8 cellular contexts compared by ENCODE assay signal in the genomic region with DNA sequence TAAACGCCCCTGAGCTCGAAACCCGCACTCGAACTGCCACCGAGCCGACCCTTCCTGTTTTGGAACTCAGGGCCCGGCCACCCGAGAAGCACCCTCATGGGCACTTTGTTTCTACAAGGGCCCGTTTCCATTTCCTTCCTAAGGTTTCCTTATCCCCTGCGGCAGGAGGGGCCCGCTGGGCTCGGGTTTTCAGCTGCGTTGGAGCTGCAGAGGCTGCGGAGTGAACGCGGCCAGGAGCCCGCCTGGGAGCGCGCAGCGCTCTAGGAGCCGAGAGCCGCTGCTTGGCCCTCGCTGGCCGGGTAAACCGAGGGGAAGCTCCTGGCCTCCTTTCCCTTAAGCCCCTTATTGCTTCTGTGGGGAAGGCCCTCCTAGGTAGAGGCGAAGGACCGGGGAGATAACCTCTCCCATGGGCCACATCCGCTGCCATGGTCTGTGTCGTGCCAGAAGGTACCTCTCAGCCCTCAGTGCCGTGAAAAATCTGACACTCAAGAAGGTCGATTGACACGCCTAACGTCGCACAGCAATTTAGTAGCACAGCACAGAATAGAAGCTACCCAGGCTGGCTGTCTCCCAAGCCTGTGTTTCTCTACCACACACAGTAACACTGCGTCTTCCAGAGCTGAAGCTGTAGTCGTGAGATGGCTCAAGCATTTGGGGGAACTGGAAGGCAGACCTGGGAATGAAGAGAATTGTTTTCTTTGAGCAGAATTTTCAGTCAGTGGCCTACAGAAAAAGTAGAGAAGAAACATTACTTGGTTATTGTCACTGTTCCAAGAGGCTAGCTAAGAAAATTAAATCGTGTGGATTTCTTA. TPM values are rescaled to one million over a fixed set of nuclear protein-coding genes. Genes with fewer than 3 reads are reported as not detected.
A peak's percentile ranks its signal among the peaks of the same experiment; 100 is the strongest.
DNase-seq lines count a peak whose midpoint lies in the region; ATAC-seq and TF ChIP-seq lines count a peak whose summit lies in the region.

No MANE protein-coding gene starts in this region.

- no peaks in the 10 kb centered on the region for H3K9me3 ChIP-seq in HCT116 (ENCODE audit: control insufficient read depth in 1 of 2, insufficient read depth in 1 of 2, low read depth in 1 of 2, low read length in 2 of 2)

- no peaks in the 10 kb centered on the region for H3K27me3 ChIP-seq in HCT116 (ENCODE audit: insufficient read depth, low read length)

- intact Hi-C loops in HCT116 (cut with micrococcal nuclease) = loop anchor here (1.0 to 2.0 kb wide), 2 partner anchors 13 to 53 kb away; partner anchors contain the start of genes CALM1 and NRDE2

- H3K27ac Mint-ChIP-seq in memory B cell (no peak overlapping the region), osteocyte (ENCODE audit: unreplicated experiment) (no peak overlapping the region)

- H3K4me1 Mint-ChIP-seq in memory B cell (peaks cover 11% of the 10 kb centered on the region), osteocyte (ENCODE audit: unreplicated experiment) (peaks cover 14% of the 10 kb centered on the region)

- peaks cover 11 to 30% of the 10 kb centered on the region in 2 experiments for H3K4me1 ChIP-seq in HCT116 (ENCODE audit: control insufficient read depth in 1 of 2, insufficient read depth in 2 of 2, low read length in 2 of 2)

- RAD21 ChIA-PET in HCT116 (lab: Charles Lee; ENCODE audit: low non-redundant PET in 1 of 2, low total read pairs in 2 of 2, uncharacterized antibody in 2 of 2, unreplicated experiment in 2 of 2) = no interaction called here

- no peak overlapping the region for H2AFZ ChIP-seq in HCT116 (ENCODE audit: low read depth, low read length, poor library complexity, severe bottlenecking)

- no peaks in the 10 kb centered on the region for H3K9me2 ChIP-seq in HCT116 (ENCODE audit: insufficient read depth)

- H3K36me3 Mint-ChIP-seq in memory B cell = no peaks in the 10 kb centered on the region
- H3K36me3 Mint-ChIP-seq in osteocyte (ENCODE audit: unreplicated experiment) = no peaks in the 10 kb centered on the region

- H3K27me3 Mint-ChIP-seq in memory B cell (no peaks in the 10 kb centered on the region), osteocyte (ENCODE audit: unreplicated experiment) (no peaks in the 10 kb centered on the region)

- DNase-seq in DMS79 treated with DMSO at 0.1 percent for 48 hours (lab: John Stamatoyannopoulos, UW) (peak; percentile 94), HCT116 (ENCODE audit: low read depth, low spot score) (no peak), NCI-H187 treated with DMSO at 0.1 percent for 48 hours (lab: John Stamatoyannopoulos, UW) (peak; percentile 46), memory B cell (ENCODE audit: low spot score in 2 of 2) (peak in 1 of 2 donors; percentile 44), osteocyte (ENCODE audit: extremely low spot score, unreplicated experiment) (no peak)
- peak; percentile 64 for DNase-seq in activated CD4-positive, alpha-beta T cell treated with anti-CD3 and anti-CD28 coated beads for 48 hours
- DNase-seq in effector CD4-positive, alpha-beta T cell = peak; percentile 44
- DNase-seq in stimulated activated CD8-positive, alpha-beta memory T cell treated with anti-CD3 and anti-CD28 coated beads, Interleukin-2, amount 100 ng/mL, for 1 hour (ENCODE audit: low read depth in 2 of 2) = peak; percentile 23 to 37

- TF ChIP-seq CTCF in HCT116 (IDR thresholded peaks at IDR 0.05 in 2 of 3, conservative IDR thresholded peaks at IDR 0.05 in 1 of 3; ENCODE audit: borderline replicate concordance in 1 of 3, insufficient read depth in 1 of 3, low read depth in 2 of 3, low read length in 2 of 3) (no peak), osteocyte (IDR thresholded peaks at IDR 0.05) (no peak)

- ATAC-seq in HCT116 (no peak), memory B cell (ENCODE audit: low read depth) (peak; percentile 6)

- TF ChIP-seq POLR2A in HCT116 (IDR thresholded peaks at IDR 0.05; ENCODE audit: borderline replicate concordance, extremely low read depth, insufficient read depth, insufficient read length) = no peak

- H3K4me3 Mint-ChIP-seq in memory B cell (no peak overlapping the region), osteocyte (ENCODE audit: unreplicated experiment) (no peak overlapping the region)

- CTCF ChIA-PET in HCT116 (lab: Charles Lee) = no interaction called here

- no peaks in the 10 kb centered on the region for H3K79me2 ChIP-seq in HCT116 (ENCODE audit: insufficient read depth, low read length)

- peak overlapping the region; percentile 21 to 86 for H3K4me3 ChIP-seq in HCT116 (replicated peaks in 1 of 2; ENCODE audit: low read depth in 1 of 2, low read length in 2 of 2)

- BruUV-seq in HCT116 (replicated peaks; lab: Mats Ljungman, UMichigan) = TSS peak; percentile 97

- H3K9ac ChIP-seq in HCT116 (ENCODE audit: low read length) = peak overlapping the region; percentile 96

- H3K36me3 ChIP-seq in HCT116 (ENCODE audit: control insufficient read depth in 1 of 2, insufficient read depth in 2 of 2, low read length in 2 of 2) = no peaks in the 10 kb centered on the region

- H3K9me3 Mint-ChIP-seq in memory B cell (no peaks in the 10 kb centered on the region), osteocyte (ENCODE audit: unreplicated experiment) (no peaks in the 10 kb centered on the region)

- TF ChIP-seq RAD21 in HCT116 (IDR thresholded peaks at IDR 0.05; ENCODE audit: low read depth) = no peak

- peak overlapping the region; percentile 83 for H3K4me2 ChIP-seq in HCT116 (ENCODE audit: low read length)

- POLR2A ChIA-PET in HCT116 (lab: Charles Lee) = interaction anchor here (1.6 kb wide), 1 partner anchor 14 kb away, joined by 6 read pairs; no protein-coding TSS in a partner anchor

- H3K27ac ChIP-seq in HCT116 (ENCODE audit: low read depth, low read length) = peak overlapping the region; percentile 50

- H4K20me1 ChIP-seq in HCT116 (ENCODE audit: insufficient read depth) = no peaks in the 10 kb centered on the region

TF ChIP-seq in HCT116, 20 proteins besides CTCF, POLR2A, EP300 and RAD21:
- TF ChIP-seq SP1 (IDR thresholded peaks at IDR 0.05; ENCODE audit: low read depth) = no peak

RNA-seq across cellular contexts. Expression of gene CALM1, which starts 12.9 kb away (rescaled TPM):
- total RNA-seq in HCT116 (2021; ENCODE audit: unreplicated experiment) = 261 TPM
- polyA plus RNA-seq in HCT116 (2012) = 262 and 272 TPM in 2 replicates
- total RNA-seq in osteocyte = 184 and 199 TPM in 2 replicates

RNA-seq across cellular contexts. Expression of gene NRDE2, which starts 52.2 kb away (rescaled TPM):
- total RNA-seq in HCT116 (2021; ENCODE audit: unreplicated experiment) (20.1 TPM), osteocyte (23.2 and 25.2 TPM in 2 replicates)
- polyA plus RNA-seq in HCT116 (2012) = 8.1 and 10.1 TPM in 2 replicates

Comparison
In these comparisons a context has a peak if more than half of its experiments do, and no peak if none do; other contexts are left out.
1. DNase-seq: peak in DMS79 treated with DMSO at 0.1 percent for 48 hours (single experiment), NCI-H187 treated with DMSO at 0.1 percent for 48 hours (single experiment), activated CD4-positive, alpha-beta T cell treated with anti-CD3 and anti-CD28 coated beads for 48 hours (single experiment), effector CD4-positive, alpha-beta T cell (single experiment) and stimulated activated CD8-positive, alpha-beta memory T cell treated with anti-CD3 and anti-CD28 coated beads, Interleukin-2, amount 100 ng/mL, for 1 hour (2 of 2); none in HCT116 (single experiment) and osteocyte (single experiment).